In the genomic region with DNA sequence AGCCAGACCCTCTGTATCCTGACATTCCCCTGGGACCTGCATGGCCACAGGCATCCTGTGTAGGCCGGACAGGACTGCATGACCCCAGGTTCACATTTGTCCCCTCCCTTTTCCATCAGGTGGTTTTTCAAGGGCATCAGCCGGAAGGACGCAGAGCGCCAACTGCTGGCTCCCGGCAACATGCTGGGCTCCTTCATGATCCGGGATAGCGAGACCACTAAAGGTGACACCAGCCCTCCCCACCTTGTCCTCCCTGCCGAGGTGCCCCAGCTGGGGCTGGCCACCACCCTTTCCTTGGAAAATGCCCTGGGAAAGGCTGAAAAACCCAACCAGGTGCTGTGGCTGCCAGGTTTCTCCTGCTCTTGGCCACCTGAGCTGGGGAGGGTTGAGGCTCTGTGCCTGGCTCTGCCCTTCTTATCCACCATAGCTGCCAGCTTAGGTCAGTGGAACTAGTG, we compare ENCODE assay signal across 16 cellular contexts. TPM values are rescaled to one million over a fixed set of nuclear protein-coding genes. Genes with fewer than 3 reads are reported as not detected.
"Had no signal": no experiment of that assay in that cellular context is flagged by ENCODE, and none has a peak within 500 bp of the region (broad histone marks: within the 10 kb centered on the region; RNA-seq: fewer than 3 reads in every experiment).

No MANE protein-coding gene starts in this region.

- H3K36me3 Mint-ChIP-seq: activated naive CD4-positive, alpha-beta T cell treated with anti-CD3 and anti-CD28 coated beads, Interleukin-2, amount 50 U/mL, for 24 hours; neural progenitor cell; stimulated activated effector memory CD8-positive, alpha-beta T cell treated with anti-CD3 and anti-CD28 coated beads, Interleukin-12 subunit alpha, Interleukin-12 subunit beta, amount 100 ng/mL, for 72 hours had no signal

- H3K9me3 Mint-ChIP-seq: activated naive CD4-positive, alpha-beta T cell treated with anti-CD3 and anti-CD28 coated beads, Interleukin-2, amount 50 U/mL, for 24 hours; effector memory CD8-positive, alpha-beta T cell; stimulated activated effector memory CD8-positive, alpha-beta T cell treated with anti-CD3 and anti-CD28 coated beads, Interleukin-12 subunit alpha, Interleukin-12 subunit beta, amount 100 ng/mL, for 72 hours had no signal

- H3K4me3 Mint-ChIP-seq: activated naive CD4-positive, alpha-beta T cell treated with anti-CD3 and anti-CD28 coated beads, Interleukin-2, amount 50 U/mL, for 24 hours; effector memory CD8-positive, alpha-beta T cell; stimulated activated effector memory CD8-positive, alpha-beta T cell treated with anti-CD3 and anti-CD28 coated beads, Interleukin-12 subunit alpha, Interleukin-12 subunit beta, amount 100 ng/mL, for 72 hours had no signal

- DNase-seq: activated CD4-positive, alpha-beta T cell treated with anti-CD3 and anti-CD28 coated beads, Interleukin-2, amount 50 U/mL, for 1 hour; body of pancreas; central memory CD4-positive, alpha-beta T cell; cortex of kidney; effector memory CD8-positive, alpha-beta T cell; gastrocnemius medialis; left ventricle myocardium inferior; mesenchymal stem cell; posterior cingulate gyrus; small intestine; tibial artery; uterus had no signal

- H3K27ac Mint-ChIP-seq: activated naive CD4-positive, alpha-beta T cell treated with anti-CD3 and anti-CD28 coated beads, Interleukin-2, amount 50 U/mL, for 24 hours; effector memory CD8-positive, alpha-beta T cell; stimulated activated effector memory CD8-positive, alpha-beta T cell treated with anti-CD3 and anti-CD28 coated beads, Interleukin-12 subunit alpha, Interleukin-12 subunit beta, amount 100 ng/mL, for 72 hours had no signal

- H3K4me1 Mint-ChIP-seq: activated naive CD4-positive, alpha-beta T cell treated with anti-CD3 and anti-CD28 coated beads, Interleukin-2, amount 50 U/mL, for 24 hours; stimulated activated effector memory CD8-positive, alpha-beta T cell treated with anti-CD3 and anti-CD28 coated beads, Interleukin-12 subunit alpha, Interleukin-12 subunit beta, amount 100 ng/mL, for 72 hours had no signal

RNA-seq across cellular contexts. Expression of a gene that starts 27.6 kb away (rescaled TPM):
- total RNA-seq: activated CD8-positive, alpha-beta memory T cell treated with anti-CD3 and anti-CD28 coated beads for 36 hours had no signal
